1 cellular context compared by ENCODE assay signal in the genomic region with DNA sequence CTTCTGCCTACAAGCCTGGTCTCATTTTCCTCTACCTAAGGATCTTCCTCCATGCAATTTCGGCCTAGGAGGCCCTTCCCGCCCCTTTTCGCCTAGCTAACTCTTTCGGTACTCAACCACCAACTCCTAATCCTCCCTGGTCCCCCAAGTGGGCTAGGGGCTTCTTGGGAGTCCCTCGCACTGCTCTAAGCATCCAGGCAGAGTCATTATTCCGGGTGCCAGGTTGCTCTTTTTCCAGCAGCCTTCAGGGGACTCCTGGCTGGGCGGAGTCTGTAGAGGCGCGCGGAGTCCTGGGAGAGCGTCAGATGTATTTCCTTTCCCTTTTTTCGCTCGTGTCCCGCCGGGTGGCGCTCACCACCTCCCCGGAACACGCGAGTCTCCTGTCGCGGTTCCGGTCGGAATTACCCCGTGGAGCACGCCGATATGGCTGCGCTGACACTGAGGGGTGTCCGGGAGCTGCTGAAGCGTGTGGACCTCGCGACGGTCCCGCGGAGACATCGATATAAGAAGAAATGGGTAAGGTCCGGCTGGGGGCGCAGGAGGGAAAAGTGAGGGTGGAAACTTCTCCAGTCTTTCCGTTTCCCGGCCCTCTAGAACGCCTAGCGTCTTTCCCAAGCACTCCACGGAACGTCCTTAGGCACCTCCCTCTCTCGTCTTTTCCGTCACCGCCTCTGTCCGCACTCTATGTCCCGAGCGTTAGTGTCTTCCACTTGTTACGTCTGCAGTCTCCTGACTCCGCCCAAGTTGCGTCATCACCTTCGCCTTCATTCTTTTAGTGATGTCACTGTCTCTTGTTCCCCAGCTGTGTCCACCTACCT.
TF ChIP-seq lines count a peak whose summit lies in the region.

A gene (plus strand): TSS at position 404 of the 818 bp plus-strand sequence. CDS start 20 bp downstream, at position 424.

TF ChIP-seq in HepG2, 621 proteins besides CTCF, POLR2A, EP300 and RAD21 (continued from another document and continues in another):
- TF ChIP-seq, protein P1, sequence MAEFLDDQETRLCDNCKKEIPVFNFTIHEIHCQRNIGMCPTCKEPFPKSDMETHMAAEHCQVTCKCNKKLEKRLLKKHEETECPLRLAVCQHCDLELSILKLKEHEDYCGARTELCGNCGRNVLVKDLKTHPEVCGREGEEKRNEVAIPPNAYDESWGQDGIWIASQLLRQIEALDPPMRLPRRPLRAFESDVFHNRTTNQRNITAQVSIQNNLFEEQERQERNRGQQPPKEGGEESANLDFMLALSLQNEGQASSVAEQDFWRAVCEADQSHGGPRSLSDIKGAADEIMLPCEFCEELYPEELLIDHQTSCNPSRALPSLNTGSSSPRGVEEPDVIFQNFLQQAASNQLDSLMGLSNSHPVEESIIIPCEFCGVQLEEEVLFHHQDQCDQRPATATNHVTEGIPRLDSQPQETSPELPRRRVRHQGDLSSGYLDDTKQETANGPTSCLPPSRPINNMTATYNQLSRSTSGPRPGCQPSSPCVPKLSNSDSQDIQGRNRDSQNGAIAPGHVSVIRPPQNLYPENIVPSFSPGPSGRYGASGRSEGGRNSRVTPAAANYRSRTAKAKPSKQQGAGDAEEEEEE (CRISPR knock-in tag; IDR thresholded peaks at IDR 0.05; ENCODE audit: borderline replicate concordance) = no peak
- TF ChIP-seq ZNF547 (CRISPR knock-in tag; IDR thresholded peaks at IDR 0.05) = peak; percentile 28; the same call in 1 of the 2 replicates
- peak; percentile 83 for TF ChIP-seq MEIS2 (CRISPR knock-in tag; IDR thresholded peaks at IDR 0.05)
- peak; percentile 87 for TF ChIP-seq SAP130 (CRISPR knock-in tag; IDR thresholded peaks at IDR 0.05; ENCODE audit: low read depth)
- peak; percentile 24; the same call in 1 of the 2 replicates for TF ChIP-seq CHD4 (IDR thresholded peaks at IDR 0.05; ENCODE audit: borderline replicate concordance, low read length)
- peak; percentile 29; the same call in 1 of the 2 replicates for TF ChIP-seq ZNF678 (CRISPR knock-in tag; IDR thresholded peaks at IDR 0.05)
- TF ChIP-seq, protein P2, sequence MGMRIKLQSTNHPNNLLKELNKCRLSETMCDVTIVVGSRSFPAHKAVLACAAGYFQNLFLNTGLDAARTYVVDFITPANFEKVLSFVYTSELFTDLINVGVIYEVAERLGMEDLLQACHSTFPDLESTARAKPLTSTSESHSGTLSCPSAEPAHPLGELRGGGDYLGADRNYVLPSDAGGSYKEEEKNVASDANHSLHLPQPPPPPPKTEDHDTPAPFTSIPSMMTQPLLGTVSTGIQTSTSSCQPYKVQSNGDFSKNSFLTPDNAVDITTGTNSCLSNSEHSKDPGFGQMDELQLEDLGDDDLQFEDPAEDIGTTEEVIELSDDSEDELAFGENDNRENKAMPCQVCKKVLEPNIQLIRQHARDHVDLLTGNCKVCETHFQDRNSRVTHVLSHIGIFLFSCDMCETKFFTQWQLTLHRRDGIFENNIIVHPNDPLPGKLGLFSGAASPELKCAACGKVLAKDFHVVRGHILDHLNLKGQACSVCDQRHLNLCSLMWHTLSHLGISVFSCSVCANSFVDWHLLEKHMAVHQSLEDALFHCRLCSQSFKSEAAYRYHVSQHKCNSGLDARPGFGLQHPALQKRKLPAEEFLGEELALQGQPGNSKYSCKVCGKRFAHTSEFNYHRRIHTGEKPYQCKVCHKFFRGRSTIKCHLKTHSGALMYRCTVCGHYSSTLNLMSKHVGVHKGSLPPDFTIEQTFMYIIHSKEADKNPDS (CRISPR knock-in tag; IDR thresholded peaks at IDR 0.05) = no peak
- TF ChIP-seq, protein P3, sequence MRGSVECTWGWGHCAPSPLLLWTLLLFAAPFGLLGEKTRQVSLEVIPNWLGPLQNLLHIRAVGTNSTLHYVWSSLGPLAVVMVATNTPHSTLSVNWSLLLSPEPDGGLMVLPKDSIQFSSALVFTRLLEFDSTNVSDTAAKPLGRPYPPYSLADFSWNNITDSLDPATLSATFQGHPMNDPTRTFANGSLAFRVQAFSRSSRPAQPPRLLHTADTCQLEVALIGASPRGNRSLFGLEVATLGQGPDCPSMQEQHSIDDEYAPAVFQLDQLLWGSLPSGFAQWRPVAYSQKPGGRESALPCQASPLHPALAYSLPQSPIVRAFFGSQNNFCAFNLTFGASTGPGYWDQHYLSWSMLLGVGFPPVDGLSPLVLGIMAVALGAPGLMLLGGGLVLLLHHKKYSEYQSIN (CRISPR knock-in tag; IDR thresholded peaks at IDR 0.05; ENCODE audit: borderline replicate concordance) = no peak
- TF ChIP-seq ZNF180 (CRISPR knock-in tag; IDR thresholded peaks at IDR 0.05; ENCODE audit: borderline replicate concordance, low read depth) = no peak
- no peak for TF ChIP-seq LCORL (IDR thresholded peaks at IDR 0.05)
- peak; percentile 52; the same call in 1 of the 2 replicates for TF ChIP-seq LCORL (CRISPR knock-in tag; IDR thresholded peaks at IDR 0.05)
- no peak for TF ChIP-seq EHMT2 (IDR thresholded peaks at IDR 0.05; ENCODE audit: borderline replicate concordance, low read depth, low read length)
- TF ChIP-seq ZNF607 (CRISPR knock-in tag; IDR thresholded peaks at IDR 0.05; ENCODE audit: borderline replicate concordance) = no peak
- TF ChIP-seq, protein P4, sequence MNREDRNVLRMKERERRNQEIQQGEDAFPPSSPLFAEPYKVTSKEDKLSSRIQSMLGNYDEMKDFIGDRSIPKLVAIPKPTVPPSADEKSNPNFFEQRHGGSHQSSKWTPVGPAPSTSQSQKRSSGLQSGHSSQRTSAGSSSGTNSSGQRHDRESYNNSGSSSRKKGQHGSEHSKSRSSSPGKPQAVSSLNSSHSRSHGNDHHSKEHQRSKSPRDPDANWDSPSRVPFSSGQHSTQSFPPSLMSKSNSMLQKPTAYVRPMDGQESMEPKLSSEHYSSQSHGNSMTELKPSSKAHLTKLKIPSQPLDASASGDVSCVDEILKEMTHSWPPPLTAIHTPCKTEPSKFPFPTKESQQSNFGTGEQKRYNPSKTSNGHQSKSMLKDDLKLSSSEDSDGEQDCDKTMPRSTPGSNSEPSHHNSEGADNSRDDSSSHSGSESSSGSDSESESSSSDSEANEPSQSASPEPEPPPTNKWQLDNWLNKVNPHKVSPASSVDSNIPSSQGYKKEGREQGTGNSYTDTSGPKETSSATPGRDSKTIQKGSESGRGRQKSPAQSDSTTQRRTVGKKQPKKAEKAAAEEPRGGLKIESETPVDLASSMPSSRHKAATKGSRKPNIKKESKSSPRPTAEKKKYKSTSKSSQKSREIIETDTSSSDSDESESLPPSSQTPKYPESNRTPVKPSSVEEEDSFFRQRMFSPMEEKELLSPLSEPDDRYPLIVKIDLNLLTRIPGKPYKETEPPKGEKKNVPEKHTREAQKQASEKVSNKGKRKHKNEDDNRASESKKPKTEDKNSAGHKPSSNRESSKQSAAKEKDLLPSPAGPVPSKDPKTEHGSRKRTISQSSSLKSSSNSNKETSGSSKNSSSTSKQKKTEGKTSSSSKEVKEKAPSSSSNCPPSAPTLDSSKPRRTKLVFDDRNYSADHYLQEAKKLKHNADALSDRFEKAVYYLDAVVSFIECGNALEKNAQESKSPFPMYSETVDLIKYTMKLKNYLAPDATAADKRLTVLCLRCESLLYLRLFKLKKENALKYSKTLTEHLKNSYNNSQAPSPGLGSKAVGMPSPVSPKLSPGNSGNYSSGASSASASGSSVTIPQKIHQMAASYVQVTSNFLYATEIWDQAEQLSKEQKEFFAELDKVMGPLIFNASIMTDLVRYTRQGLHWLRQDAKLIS (CRISPR knock-in tag; IDR thresholded peaks at IDR 0.05) = 0 out of 2 replicates have a peak, but pooled peaks have one; percentile 58
- TF ChIP-seq, protein P5, sequence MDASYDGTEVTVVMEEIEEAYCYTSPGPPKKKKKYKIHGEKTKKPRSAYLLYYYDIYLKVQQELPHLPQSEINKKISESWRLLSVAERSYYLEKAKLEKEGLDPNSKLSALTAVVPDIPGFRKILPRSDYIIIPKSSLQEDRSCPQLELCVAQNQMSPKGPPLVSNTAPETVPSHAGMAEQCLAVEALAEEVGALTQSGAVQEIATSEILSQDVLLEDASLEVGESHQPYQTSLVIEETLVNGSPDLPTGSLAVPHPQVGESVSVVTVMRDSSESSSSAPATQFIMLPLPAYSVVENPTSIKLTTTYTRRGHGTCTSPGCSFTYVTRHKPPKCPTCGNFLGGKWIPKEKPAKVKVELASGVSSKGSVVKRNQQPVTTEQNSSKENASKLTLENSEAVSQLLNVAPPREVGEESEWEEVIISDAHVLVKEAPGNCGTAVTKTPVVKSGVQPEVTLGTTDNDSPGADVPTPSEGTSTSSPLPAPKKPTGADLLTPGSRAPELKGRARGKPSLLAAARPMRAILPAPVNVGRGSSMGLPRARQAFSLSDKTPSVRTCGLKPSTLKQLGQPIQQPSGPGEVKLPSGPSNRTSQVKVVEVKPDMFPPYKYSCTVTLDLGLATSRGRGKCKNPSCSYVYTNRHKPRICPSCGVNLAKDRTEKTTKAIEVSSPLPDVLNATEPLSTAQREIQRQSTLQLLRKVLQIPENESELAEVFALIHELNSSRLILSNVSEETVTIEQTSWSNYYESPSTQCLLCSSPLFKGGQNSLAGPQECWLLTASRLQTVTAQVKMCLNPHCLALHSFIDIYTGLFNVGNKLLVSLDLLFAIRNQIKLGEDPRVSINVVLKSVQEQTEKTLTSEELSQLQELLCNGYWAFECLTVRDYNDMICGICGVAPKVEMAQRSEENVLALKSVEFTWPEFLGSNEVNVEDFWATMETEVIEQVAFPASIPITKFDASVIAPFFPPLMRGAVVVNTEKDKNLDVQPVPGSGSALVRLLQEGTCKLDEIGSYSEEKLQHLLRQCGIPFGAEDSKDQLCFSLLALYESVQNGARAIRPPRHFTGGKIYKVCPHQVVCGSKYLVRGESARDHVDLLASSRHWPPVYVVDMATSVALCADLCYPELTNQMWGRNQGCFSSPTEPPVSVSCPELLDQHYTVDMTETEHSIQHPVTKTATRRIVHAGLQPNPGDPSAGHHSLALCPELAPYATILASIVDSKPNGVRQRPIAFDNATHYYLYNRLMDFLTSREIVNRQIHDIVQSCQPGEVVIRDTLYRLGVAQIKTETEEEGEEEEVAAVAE (CRISPR knock-in tag; IDR thresholded peaks at IDR 0.05; ENCODE audit: borderline replicate concordance) = 0 out of 2 replicates have a peak, but pooled peaks have one; percentile 67
- no peak for TF ChIP-seq ZFP41 (CRISPR knock-in tag; IDR thresholded peaks at IDR 0.05; ENCODE audit: borderline replicate concordance)
- TF ChIP-seq FOXM1 (CRISPR knock-in tag; IDR thresholded peaks at IDR 0.05) = no peak
- no peak for TF ChIP-seq SP1 (IDR thresholded peaks at IDR 0.05)
- peak; percentile 59; the same call in 1 of the 2 replicates for TF ChIP-seq SP1 (CRISPR knock-in tag; IDR thresholded peaks at IDR 0.05)
- TF ChIP-seq ZNF17 (CRISPR knock-in tag; IDR thresholded peaks at IDR 0.05) = no peak
- TF ChIP-seq, protein P6, sequence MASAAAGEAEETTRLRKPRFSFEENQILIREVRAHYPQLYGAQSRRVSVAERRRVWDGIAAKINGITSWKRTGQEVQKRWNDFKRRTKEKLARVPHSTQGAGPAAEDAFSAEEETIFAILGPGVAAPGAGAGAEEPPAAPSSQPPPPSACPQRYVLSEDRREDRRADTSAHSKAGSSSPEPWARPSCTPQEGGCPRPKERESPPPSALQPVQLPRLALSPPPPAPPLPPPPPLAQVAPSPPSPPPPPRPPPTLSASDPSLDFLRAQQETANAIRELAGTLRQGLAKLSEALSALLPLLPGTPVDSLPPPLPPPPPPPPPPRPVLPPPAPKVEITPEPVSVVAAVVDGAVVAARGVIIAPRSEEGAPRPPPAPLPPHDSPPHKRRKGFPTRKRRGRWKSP (CRISPR knock-in tag; IDR thresholded peaks at IDR 0.05) = peak; percentile 65; the same call in 1 of the 2 replicates
- TF ChIP-seq, protein P7, sequence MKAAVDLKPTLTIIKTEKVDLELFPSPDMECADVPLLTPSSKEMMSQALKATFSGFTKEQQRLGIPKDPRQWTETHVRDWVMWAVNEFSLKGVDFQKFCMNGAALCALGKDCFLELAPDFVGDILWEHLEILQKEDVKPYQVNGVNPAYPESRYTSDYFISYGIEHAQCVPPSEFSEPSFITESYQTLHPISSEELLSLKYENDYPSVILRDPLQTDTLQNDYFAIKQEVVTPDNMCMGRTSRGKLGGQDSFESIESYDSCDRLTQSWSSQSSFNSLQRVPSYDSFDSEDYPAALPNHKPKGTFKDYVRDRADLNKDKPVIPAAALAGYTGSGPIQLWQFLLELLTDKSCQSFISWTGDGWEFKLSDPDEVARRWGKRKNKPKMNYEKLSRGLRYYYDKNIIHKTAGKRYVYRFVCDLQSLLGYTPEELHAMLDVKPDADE (CRISPR knock-in tag; IDR thresholded peaks at IDR 0.05) = 0 out of 2 replicates have a peak, but pooled peaks have one; percentile 46
- 0 out of 2 replicates have a peak, but pooled peaks have one; percentile 51 for TF ChIP-seq ZNF317 (CRISPR knock-in tag; IDR thresholded peaks at IDR 0.05)
- no peak for TF ChIP-seq MAFG (CRISPR knock-in tag; IDR thresholded peaks at IDR 0.05)
- peak; percentile 74 for TF ChIP-seq HIVEP1 (CRISPR knock-in tag; IDR thresholded peaks at IDR 0.05)
- peak; percentile 93 for TF ChIP-seq XRCC5 (optimal IDR thresholded peaks at IDR 0.05; ENCODE audit: low read length)
- no peak for TF ChIP-seq ARNTL (CRISPR knock-in tag; IDR thresholded peaks at IDR 0.05)
- TF ChIP-seq ZNF549 (CRISPR knock-in tag; IDR thresholded peaks at IDR 0.05) = no peak
- TF ChIP-seq PTBP1 (IDR thresholded peaks at IDR 0.05; ENCODE audit: low read depth, low read length, poor library complexity, severe bottlenecking) = no peak
- peak; percentile 70 for TF ChIP-seq HES4 (CRISPR knock-in tag; IDR thresholded peaks at IDR 0.05; ENCODE audit: borderline replicate concordance)
- no peak for TF ChIP-seq RORA (CRISPR knock-in tag; IDR thresholded peaks at IDR 0.05)
- TF ChIP-seq, protein P8, sequence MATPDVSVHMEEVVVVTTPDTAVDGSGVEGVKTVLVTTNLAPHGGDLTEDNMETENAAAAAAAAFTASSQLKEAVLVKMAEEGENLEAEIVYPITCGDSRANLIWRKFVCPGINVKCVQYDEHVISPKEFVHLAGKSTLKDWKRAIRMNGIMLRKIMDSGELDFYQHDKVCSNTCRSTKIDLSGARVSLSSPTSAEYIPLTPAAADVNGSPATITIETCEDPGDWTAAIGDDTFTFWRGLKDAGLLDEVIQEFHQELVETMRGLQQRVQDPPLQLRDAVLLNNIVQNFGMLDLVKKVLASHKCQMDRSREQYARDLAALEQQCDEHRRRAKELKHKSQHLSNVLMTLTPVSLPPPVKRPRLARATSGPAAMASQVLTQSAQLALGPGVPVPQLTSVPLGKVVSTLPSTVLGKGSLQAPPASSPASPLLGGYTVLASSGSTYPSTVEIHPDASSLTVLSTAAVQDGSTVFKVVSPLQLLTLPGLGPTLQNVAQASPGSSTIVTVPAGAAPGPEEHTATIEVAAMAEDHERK (CRISPR knock-in tag; IDR thresholded peaks at IDR 0.05; ENCODE audit: low read depth) = peak; percentile 47; the same call in 1 of the 2 replicates
- no peak for TF ChIP-seq PHB2 (IDR thresholded peaks at IDR 0.05; ENCODE audit: partially characterized antibody)
- peak; percentile 80; the same call in 1 of the 3 replicates for TF ChIP-seq MXI1 (IDR thresholded peaks at IDR 0.05; ENCODE audit: borderline replicate concordance, low read depth, low read length)
- TF ChIP-seq BORCS8-MEF2B (CRISPR knock-in tag; IDR thresholded peaks at IDR 0.05) = no peak; the same call in 1 of the 2 replicates
- no peak for TF ChIP-seq NFE2L1 (CRISPR knock-in tag; IDR thresholded peaks at IDR 0.05; ENCODE audit: borderline replicate concordance)
- TF ChIP-seq ZNF207 (IDR thresholded peaks at IDR 0.05; ENCODE audit: borderline replicate concordance) = no peak
- TF ChIP-seq, protein P9, sequence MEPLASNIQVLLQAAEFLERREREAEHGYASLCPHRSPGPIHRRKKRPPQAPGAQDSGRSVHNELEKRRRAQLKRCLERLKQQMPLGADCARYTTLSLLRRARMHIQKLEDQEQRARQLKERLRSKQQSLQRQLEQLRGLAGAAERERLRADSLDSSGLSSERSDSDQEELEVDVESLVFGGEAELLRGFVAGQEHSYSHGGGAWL (CRISPR knock-in tag; IDR thresholded peaks at IDR 0.05) = peak; percentile 57; the same call in 1 of the 2 replicates
- no peak for TF ChIP-seq ZNF354B (CRISPR knock-in tag; IDR thresholded peaks at IDR 0.05)
- TF ChIP-seq FOXJ3 (CRISPR knock-in tag; IDR thresholded peaks at IDR 0.05; ENCODE audit: borderline replicate concordance) = peak; percentile 76
- peak; percentile 34; the same call in 1 of the 2 replicates for TF ChIP-seq ZNF629 (CRISPR knock-in tag; conservative IDR thresholded peaks at IDR 0.05)
